Comparison of ENCODE assay signal across 2 cellular contexts in genomic region chr4:183286590-183287308, GRCh38.
TF ChIP-seq lines count a peak whose summit lies in the region.

No MANE protein-coding gene starts in this region.

TF ChIP-seq in A549, 52 proteins besides CTCF, POLR2A, EP300 and RAD21 (continued from another document):
- TF ChIP-seq EHF (CRISPR knock-in tag; IDR thresholded peaks at IDR 0.05) (no peak), FOSB (CRISPR knock-in tag; IDR thresholded peaks at IDR 0.05) (no peak), REST (IDR thresholded peaks at IDR 0.05) (no peak), HOXB5 (CRISPR knock-in tag; IDR thresholded peaks at IDR 0.05) (no peak), RNF2 (IDR thresholded peaks at IDR 0.05; ENCODE audit: borderline replicate concordance, low read depth) (no peak), RCOR1 (IDR thresholded peaks at IDR 0.05; ENCODE audit: low read depth, low read length) (no peak), SREBF2 (IDR thresholded peaks at IDR 0.05) (no peak), HDAC2 (IDR thresholded peaks at IDR 0.05) (no peak), TFCP2L1 (CRISPR knock-in tag; IDR thresholded peaks at IDR 0.05) (no peak), HOXB13 (CRISPR knock-in tag; IDR thresholded peaks at IDR 0.05; ENCODE audit: low read depth) (no peak), NFE2L2 (conservative IDR thresholded peaks at IDR 0.05; ENCODE audit: low read length) (no peak)

TF ChIP-seq in IMR-90, 13 proteins besides CTCF, POLR2A, EP300 and RAD21 (continued from another document):
- TF ChIP-seq MXI1 (IDR thresholded peaks at IDR 0.05; ENCODE audit: borderline replicate concordance, low read depth, low read length) = no peak
- TF ChIP-seq CEBPB (IDR thresholded peaks at IDR 0.05; ENCODE audit: low read depth, low read length) = no peak
- no peak for TF ChIP-seq NFE2L2 (IDR thresholded peaks at IDR 0.05; ENCODE audit: low read depth, low read length)
- no peak for TF ChIP-seq USF2 (IDR thresholded peaks at IDR 0.05; ENCODE audit: low read depth, low read length)
- TF ChIP-seq FOS (IDR thresholded peaks at IDR 0.05; ENCODE audit: low read depth, low read length) = no peak
- no peak for TF ChIP-seq RFX5 (IDR thresholded peaks at IDR 0.05; ENCODE audit: low read depth, low read length)
- no peak for TF ChIP-seq BHLHE40 (IDR thresholded peaks at IDR 0.05; ENCODE audit: low read depth, low read length)
- TF ChIP-seq RCOR1 (IDR thresholded peaks at IDR 0.05; ENCODE audit: insufficient replicate concordance, low read length) = no peak
- TF ChIP-seq ELK1 (IDR thresholded peaks at IDR 0.05; ENCODE audit: borderline replicate concordance, low read depth, low read length) = no peak
